In the genomic region with DNA sequence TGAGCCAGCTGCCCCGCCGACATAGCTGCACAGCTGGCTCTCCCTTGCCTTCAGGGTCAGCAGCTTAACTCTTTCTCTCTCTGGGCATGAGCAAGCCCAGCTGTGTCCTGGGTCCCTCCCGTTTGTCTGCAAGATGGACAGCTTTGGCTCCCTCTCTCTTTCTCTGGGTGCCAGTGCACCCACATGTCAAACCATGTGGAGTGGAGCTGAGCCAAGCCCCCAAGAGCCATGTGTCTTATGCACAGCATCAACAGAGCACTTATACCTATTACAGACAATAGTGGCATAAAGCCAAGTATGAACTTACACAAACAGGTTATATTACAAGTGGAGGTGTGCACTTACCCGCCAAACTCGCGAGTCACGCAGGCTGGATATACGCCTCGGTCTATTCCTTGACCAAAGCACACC, we compare ENCODE assay signal across 2 cellular contexts.
TF ChIP-seq lines count a peak whose summit lies in the region.

No MANE protein-coding gene starts in this region.

TF ChIP-seq in HepG2, 621 proteins besides CTCF, POLR2A, EP300 and RAD21:
- TF ChIP-seq ZMYM2 (CRISPR knock-in tag; IDR thresholded peaks at IDR 0.05), result no peak
- peak; percentile 35; the same call in 1 of the 2 replicates for TF ChIP-seq MNT (IDR thresholded peaks at IDR 0.05)
- peak; percentile 45 for TF ChIP-seq STAG1 (CRISPR knock-in tag; IDR thresholded peaks at IDR 0.05)
- no peak for TF ChIP-seq ZNF790 (CRISPR knock-in tag; IDR thresholded peaks at IDR 0.05; ENCODE audit: borderline replicate concordance)
- peak; percentile 69 for TF ChIP-seq ZNF652 (CRISPR knock-in tag; IDR thresholded peaks at IDR 0.05; ENCODE audit: borderline replicate concordance, low read depth)
- TF ChIP-seq SMC3 (IDR thresholded peaks at IDR 0.05; ENCODE audit: low read length), result peak; percentile 14; the same call in 1 of the 2 replicates
- TF ChIP-seq ZNF572 (CRISPR knock-in tag; IDR thresholded peaks at IDR 0.05), result no peak
- peak; percentile 48; the same call in 1 of the 2 replicates for TF ChIP-seq TFAP4 (IDR thresholded peaks at IDR 0.05; ENCODE audit: borderline replicate concordance, low read depth)
- no peak for TF ChIP-seq NCOR1 (IDR thresholded peaks at IDR 0.05; ENCODE audit: borderline replicate concordance, low read length)

TF ChIP-seq in HEK293T, 16 proteins besides CTCF, POLR2A, EP300 and RAD21:
- no peak for TF ChIP-seq ELF4 (IDR thresholded peaks at IDR 0.05)
- no peak for TF ChIP-seq FOXM1 (IDR thresholded peaks at IDR 0.05; ENCODE audit: borderline replicate concordance)
- TF ChIP-seq L3MBTL2 (conservative IDR thresholded peaks at IDR 0.05), result no peak
- no peak for TF ChIP-seq SP1 (IDR thresholded peaks at IDR 0.05)
- TF ChIP-seq FOXA1 (IDR thresholded peaks at IDR 0.05), result no peak
- TF ChIP-seq FOXK2 (IDR thresholded peaks at IDR 0.05), result no peak
- no peak for TF ChIP-seq ZNF384 (IDR thresholded peaks at IDR 0.05)
- TF ChIP-seq NFRKB (IDR thresholded peaks at IDR 0.05), result no peak
- TF ChIP-seq CTBP1 (IDR thresholded peaks at IDR 0.05; ENCODE audit: borderline replicate concordance), result no peak
- no peak for TF ChIP-seq ARNT (IDR thresholded peaks at IDR 0.05)
- no peak for TF ChIP-seq TARDBP (IDR thresholded peaks at IDR 0.05)
- no peak for TF ChIP-seq SUZ12 (IDR thresholded peaks at IDR 0.05)
- TF ChIP-seq LEF1 (IDR thresholded peaks at IDR 0.05; ENCODE audit: borderline replicate concordance), result no peak
- TF ChIP-seq, protein P1, sequence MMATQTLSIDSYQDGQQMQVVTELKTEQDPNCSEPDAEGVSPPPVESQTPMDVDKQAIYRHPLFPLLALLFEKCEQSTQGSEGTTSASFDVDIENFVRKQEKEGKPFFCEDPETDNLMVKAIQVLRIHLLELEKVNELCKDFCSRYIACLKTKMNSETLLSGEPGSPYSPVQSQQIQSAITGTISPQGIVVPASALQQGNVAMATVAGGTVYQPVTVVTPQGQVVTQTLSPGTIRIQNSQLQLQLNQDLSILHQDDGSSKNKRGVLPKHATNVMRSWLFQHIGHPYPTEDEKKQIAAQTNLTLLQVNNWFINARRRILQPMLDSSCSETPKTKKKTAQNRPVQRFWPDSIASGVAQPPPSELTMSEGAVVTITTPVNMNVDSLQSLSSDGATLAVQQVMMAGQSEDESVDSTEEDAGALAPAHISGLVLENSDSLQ (IDR thresholded peaks at IDR 0.05), result no peak
- TF ChIP-seq BHLHE40 (IDR thresholded peaks at IDR 0.05; ENCODE audit: borderline replicate concordance), result no peak
- no peak for TF ChIP-seq HDGF (IDR thresholded peaks at IDR 0.05; ENCODE audit: borderline replicate concordance)
